ENCODE assay signal across 11 cellular contexts in genomic region chr10:110358869-110359629, GRCh38. TPM values are rescaled to one million over a fixed set of nuclear protein-coding genes. Genes with fewer than 3 reads are reported as not detected.
DNase-seq lines count a peak whose midpoint lies in the region; ATAC-seq and TF ChIP-seq lines count a peak whose summit lies in the region.
"Had no signal": no experiment of that assay in that cellular context is flagged by ENCODE, and none has a peak within 500 bp of the region (broad histone marks: within the 10 kb centered on the region; RNA-seq: fewer than 3 reads in every experiment).

No MANE protein-coding gene starts in this region.

- peak overlapping the region; percentile 97 for H3K27ac Mint-ChIP-seq in activated CD4-positive, alpha-beta memory T cell treated with anti-CD3 and anti-CD28 coated beads, Interleukin-2, amount 10 ng/mL, durations not matched to agents 7 days and 5 days

- DNase-seq in HK-2 (ENCODE audit: unreplicated experiment) (peak; percentile 61), left kidney (ENCODE audit: low read depth, low spot score) (peak; percentile 43), NCI-H1092 (lab: John Stamatoyannopoulos, UW) (no peak), osteoblast (ENCODE audit: insufficient read length, low spot score, missing footprints) (no peak), NCI-H526 (lab: John Stamatoyannopoulos, UW) (no peak)
- DNase-seq in activated CD4-positive, alpha-beta memory T cell treated with anti-CD3 and anti-CD28 coated beads, Interleukin-2, amount 10 ng/mL, durations not matched to agents 7 days and 5 days: no peak
- DNase-seq: activated T-cell treated with anti-CD3 and anti-CD28 coated beads, Interleukin-2, amount 50 U/mL, for 24 hours; effector memory CD4-positive, alpha-beta T cell; testis had no signal

- POLR2A ChIA-PET in activated CD4-positive, alpha-beta memory T cell treated with anti-CD3 and anti-CD28 coated beads, Interleukin-2, amount 10 ng/mL, durations not matched to agents 7 days and 5 days (lab: Charles Lee): interaction anchor here (0.6 to 17.3 kb wide), 2 partner anchors 29 to 143 kb away, joined by 3 to 431 read pairs; partner anchors contain the start of gene DUSP5

- H2AFZ ChIP-seq in osteoblast (ENCODE audit: low read length): no peak overlapping the region

- no peak overlapping the region for H3K4me3 ChIP-seq in osteoblast (ENCODE audit: insufficient read depth, low read length)
- H3K4me3 ChIP-seq: testis had no signal

- H3K9me3 ChIP-seq in osteoblast (ENCODE audit: low read depth, low read length): no peaks in the 10 kb centered on the region
- H3K9me3 ChIP-seq: testis had no signal

- no peaks in the 10 kb centered on the region for H3K27me3 ChIP-seq in osteoblast (ENCODE audit: insufficient read depth, low read length)
- H3K27me3 ChIP-seq: testis had no signal

- ATAC-seq in HG02610 (IDR thresholded peaks at IDR 0.05; ENCODE audit: unreplicated experiment): no peak

- H3K4me3 Mint-ChIP-seq in activated CD4-positive, alpha-beta memory T cell treated with anti-CD3 and anti-CD28 coated beads, Interleukin-2, amount 10 ng/mL, durations not matched to agents 7 days and 5 days: no peak overlapping the region

- H3K27me3 Mint-ChIP-seq in activated CD4-positive, alpha-beta memory T cell treated with anti-CD3 and anti-CD28 coated beads, Interleukin-2, amount 10 ng/mL, durations not matched to agents 7 days and 5 days: no peaks in the 10 kb centered on the region
- H3K27me3 Mint-ChIP-seq: activated T-cell treated with anti-CD3 and anti-CD28 coated beads, Interleukin-2, amount 50 U/mL, for 24 hours had no signal

- H3K79me2 ChIP-seq in osteoblast (ENCODE audit: insufficient read depth, low read length): no peaks in the 10 kb centered on the region

- H3K36me3 Mint-ChIP-seq in activated CD4-positive, alpha-beta memory T cell treated with anti-CD3 and anti-CD28 coated beads, Interleukin-2, amount 10 ng/mL, durations not matched to agents 7 days and 5 days (ENCODE audit: low read depth): peaks cover 20% of the 10 kb centered on the region

- CTCF ChIA-PET in activated CD4-positive, alpha-beta memory T cell treated with anti-CD3 and anti-CD28 coated beads, Interleukin-2, amount 10 ng/mL, durations not matched to agents 7 days and 5 days (lab: Charles Lee): no interaction called here

- peaks cover 35% of the 10 kb centered on the region for H3K4me1 ChIP-seq in osteoblast (ENCODE audit: insufficient read depth, low read length)
- H3K4me1 ChIP-seq: testis had no signal

- no peaks in the 10 kb centered on the region for H3K9me3 Mint-ChIP-seq in activated CD4-positive, alpha-beta memory T cell treated with anti-CD3 and anti-CD28 coated beads, Interleukin-2, amount 10 ng/mL, durations not matched to agents 7 days and 5 days
- H3K9me3 Mint-ChIP-seq: activated T-cell treated with anti-CD3 and anti-CD28 coated beads, Interleukin-2, amount 50 U/mL, for 24 hours had no signal

- TF ChIP-seq CTCF in C4-2B (conservative IDR thresholded peaks at IDR 0.05) (peak; percentile 32), osteoblast (IDR thresholded peaks at IDR 0.05; ENCODE audit: extremely low read depth, low read depth, low read length) (no peak)

- H3K36me3 ChIP-seq in osteoblast (ENCODE audit: insufficient read depth, low read length): no peaks in the 10 kb centered on the region

- no peak overlapping the region for H3K4me2 ChIP-seq in osteoblast (ENCODE audit: insufficient read depth, low read length)

- H3K27ac ChIP-seq in C4-2B (no peak overlapping the region), osteoblast (ENCODE audit: low read depth, low read length) (no peak overlapping the region)
- H3K27ac ChIP-seq: testis had no signal

- no peaks in the 10 kb centered on the region for H4K20me1 ChIP-seq in osteoblast (ENCODE audit: insufficient read depth, low read length)

- peaks cover 87% of the 10 kb centered on the region for H3K4me1 Mint-ChIP-seq in activated CD4-positive, alpha-beta memory T cell treated with anti-CD3 and anti-CD28 coated beads, Interleukin-2, amount 10 ng/mL, durations not matched to agents 7 days and 5 days

RNA-seq across cellular contexts. Expression of gene SMNDC1, which starts 54.3 kb away (rescaled TPM):
- total RNA-seq in activated CD4-positive, alpha-beta memory T cell treated with anti-CD3 and anti-CD28 coated beads, Interleukin-2, amount 10 ng/mL, durations not matched to agents 7 days and 5 days: 10 to 100 TPM; 40.8 to 45.6 TPM
- total RNA-seq in osteoblast: 6.9 and 10.3 TPM in 2 replicates

Comparison
In these comparisons a context has a peak if more than half of its experiments do, and no peak if none do; other contexts are left out.
1. DNase-seq: peak in HK-2 (single experiment) and left kidney (single experiment); none in activated CD4-positive, alpha-beta memory T cell treated with anti-CD3 and anti-CD28 coated beads, Interleukin-2, amount 10 ng/mL, durations not matched to agents 7 days and 5 days (single experiment), NCI-H1092 (single experiment), osteoblast (single experiment) and NCI-H526 (0 of 2).